ENCODE assay signal across 1 cellular context in genomic region chr20:62366370-62367135, GRCh38.
TF ChIP-seq lines count a peak whose summit lies in the region.

No MANE protein-coding gene starts in this region.

TF ChIP-seq in GM23338, 12 proteins besides CTCF, POLR2A, EP300 and RAD21:
- TF ChIP-seq ZNF114 (CRISPR knock-in tag; IDR thresholded peaks at IDR 0.05) (no peak), POLR2AphosphoS5 (IDR thresholded peaks at IDR 0.05; ENCODE audit: low read depth) (peak; percentile 35; the same call in 1 of the 2 replicates)
